22 cellular contexts compared by ENCODE assay signal in the genomic region with DNA sequence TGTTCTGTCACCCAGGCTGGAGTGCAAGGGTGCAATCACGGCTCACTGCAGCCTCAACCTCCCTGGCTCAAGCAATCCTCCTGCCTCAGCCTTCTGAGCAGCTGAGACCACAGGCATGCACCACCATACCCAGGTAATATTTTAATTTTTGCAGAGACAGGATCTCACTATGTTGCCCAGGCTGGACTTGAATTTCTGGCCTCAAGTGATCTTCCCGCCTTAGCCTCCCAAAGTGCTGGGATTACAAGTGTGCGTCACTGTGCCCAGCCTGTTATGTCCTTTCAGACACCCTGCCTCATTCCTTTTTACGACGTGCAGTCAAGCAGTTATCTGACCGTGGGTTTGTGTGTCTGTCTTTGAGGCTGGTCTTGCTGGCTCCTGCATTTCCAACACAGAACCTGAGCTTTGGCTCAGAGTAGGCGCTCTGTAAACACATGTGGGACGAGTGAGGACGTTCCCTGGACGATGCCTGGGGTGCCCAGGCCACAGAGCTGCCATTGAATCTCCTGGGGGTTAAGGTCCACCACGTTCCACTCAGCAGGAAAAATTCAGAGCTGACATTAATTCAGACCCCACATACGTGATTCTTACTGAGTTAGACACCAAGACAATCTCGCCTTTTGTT. TPM values are rescaled to one million over a fixed set of nuclear protein-coding genes. Genes with fewer than 3 reads are reported as not detected.
"Had no signal": no experiment of that assay in that cellular context is flagged by ENCODE, and none has a peak within 500 bp of the region (broad histone marks: within the 10 kb centered on the region; RNA-seq: fewer than 3 reads in every experiment).

No MANE protein-coding gene starts in this region.

- H3K4me3 Mint-ChIP-seq: activated CD4-positive, alpha-beta memory T cell treated with anti-CD3 and anti-CD28 coated beads for 36 hours; activated naive CD4-positive, alpha-beta T cell treated with anti-CD3 and anti-CD28 coated beads, Interleukin-2, amount 10 ng/mL, durations not matched to agents 7 days and 5 days; effector memory CD8-positive, alpha-beta T cell; neural crest cell had no signal

- H3K27ac ChIP-seq: cardiac muscle cell, gastroesophageal sphincter, left lung, spleen, thoracic aorta, upper lobe of right lung had no signal

- H3K27me3 ChIP-seq: cardiac muscle cell, left lung, upper lobe of right lung had no signal

- ATAC-seq: effector memory CD8-positive, alpha-beta T cell; gastroesophageal sphincter; left lung; upper lobe of right lung had no signal

- H3K4me3 ChIP-seq: cardiac muscle cell, gastroesophageal sphincter, left lung, lung, spleen, thoracic aorta, upper lobe of right lung had no signal

- DNase-seq: activated CD4-positive, alpha-beta memory T cell treated with anti-CD3 and anti-CD28 coated beads for 36 hours; activated CD4-positive, alpha-beta T cell treated with anti-CD3 and anti-CD28 coated beads for 48 hours; activated CD4-positive, CD25-positive, alpha-beta regulatory T cell; activated effector memory CD4-positive, alpha-beta T cell treated with anti-CD3 and anti-CD28 coated beads, Interleukin-2, amount 50 U/mL, for 16 hours; activated naive CD4-positive, alpha-beta T cell treated with anti-CD3 and anti-CD28 coated beads, Interleukin-2, amount 10 ng/mL, durations not matched to agents 7 days and 5 days; activated T-cell treated with anti-CD3 and anti-CD28 coated beads for 4 hours; effector memory CD8-positive, alpha-beta T cell; naive B cell; spleen; stimulated activated CD4-positive, alpha-beta T cell treated with anti-CD3 and anti-CD28 coated beads, Interleukin-4, amount 100 ng/mL, for 24 hours; stimulated activated naive CD4-positive, alpha-beta T cell treated with Interleukin-2 at 50 U/mL for 16 hours; T-helper 9 cell; upper lobe of right lung had no signal

- H3K9me3 ChIP-seq: gastroesophageal sphincter, left lung, thoracic aorta, upper lobe of right lung had no signal

- H3K9me3 Mint-ChIP-seq: activated CD4-positive, alpha-beta memory T cell treated with anti-CD3 and anti-CD28 coated beads for 36 hours; activated naive CD4-positive, alpha-beta T cell treated with anti-CD3 and anti-CD28 coated beads, Interleukin-2, amount 10 ng/mL, durations not matched to agents 7 days and 5 days; effector memory CD8-positive, alpha-beta T cell; neural crest cell had no signal

- H3K36me3 ChIP-seq: cardiac muscle cell, gastroesophageal sphincter, left lung, thoracic aorta, upper lobe of right lung had no signal

- H3K4me1 Mint-ChIP-seq: activated naive CD4-positive, alpha-beta T cell treated with anti-CD3 and anti-CD28 coated beads, Interleukin-2, amount 10 ng/mL, durations not matched to agents 7 days and 5 days; naive B cell had no signal

- FAIRE-seq: colon, kidney had no signal

- H3K36me3 Mint-ChIP-seq: activated CD4-positive, alpha-beta memory T cell treated with anti-CD3 and anti-CD28 coated beads for 36 hours; activated naive CD4-positive, alpha-beta T cell treated with anti-CD3 and anti-CD28 coated beads, Interleukin-2, amount 10 ng/mL, durations not matched to agents 7 days and 5 days; naive B cell had no signal

- H3K27ac Mint-ChIP-seq: activated CD4-positive, alpha-beta memory T cell treated with anti-CD3 and anti-CD28 coated beads for 36 hours; activated naive CD4-positive, alpha-beta T cell treated with anti-CD3 and anti-CD28 coated beads, Interleukin-2, amount 10 ng/mL, durations not matched to agents 7 days and 5 days; effector memory CD8-positive, alpha-beta T cell; naive B cell had no signal

- H3K4me1 ChIP-seq: gastroesophageal sphincter, left lung, spleen, upper lobe of right lung had no signal

RNA-seq across cellular contexts. Expression of gene EMID1, which starts 21.6 kb away (rescaled TPM):
- total RNA-seq: activated CD4-positive, alpha-beta memory T cell treated with anti-CD3 and anti-CD28 coated beads for 36 hours; T-helper 1 cell treated with Interleukin-12 subunit alpha and Interleukin-12 subunit beta and Interleukin-4 antibody, amounts not matched to agents 30 ng/mL and 1 ng/mL, for 36 hours had no signal
